Comparison of ENCODE assay signal across 27 cellular contexts in genomic region chr2:37706334-37706733, GRCh38. TPM values are rescaled to one million over a fixed set of nuclear protein-coding genes. Genes with fewer than 3 reads are reported as not detected.
DNase-seq lines count a peak whose midpoint lies in the region; ATAC-seq, FAIRE-seq and TF ChIP-seq lines count a peak whose summit lies in the region.
"Had no signal": no experiment of that assay in that cellular context is flagged by ENCODE, and none has a peak within 500 bp of the region (broad histone marks: within the 10 kb centered on the region; RNA-seq: fewer than 3 reads in every experiment).

No MANE protein-coding gene starts in this region.

- CTCF ChIA-PET in H1 (lab: Charles Lee; ENCODE audit: partially characterized antibody) = interaction anchor here (2.3 kb wide), 1 partner anchor 171 kb away, joined by 8 read pairs; no protein-coding TSS in a partner anchor

- H2BK12ac ChIP-seq in H1 (ENCODE audit: low read depth, low read length) = 0 out of 2 replicates have a peak overlapping the region, but pooled peaks have one; percentile 17

- peak overlapping the region; percentile 47; the same call in 1 of the 2 replicates for H2AFZ ChIP-seq in Loucy (ENCODE audit: low read length)
- no peak overlapping the region for H2AFZ ChIP-seq in H1 (ENCODE audit: low read length)

- H3K4me3 ChIP-seq in BLaER1 treated with 17β-estradiol and CSF1 and Interleukin-3, amounts not matched to agents 10 nM and 100 nM = no peak overlapping the region
- no peak overlapping the region for H3K4me3 ChIP-seq in Loucy (ENCODE audit: low read length, poor library complexity, severe bottlenecking)
- no peak overlapping the region for H3K4me3 ChIP-seq in H1 (ENCODE audit: extremely low read depth in 1 of 4, insufficient read depth in 2 of 4, low read depth in 3 of 4, low read length in 4 of 4)
- no peak overlapping the region for H3K4me3 ChIP-seq in neutrophil (ENCODE audit: low read depth in 1 of 2, low read length in 1 of 2)
- no peak overlapping the region for H3K4me3 ChIP-seq in brain microvascular endothelial cell (ENCODE audit: low read depth, low read length)
- H3K4me3 ChIP-seq: lower lobe of right lung, prostate gland, testis had no signal

- H2BK120ac ChIP-seq in H1 (replicated peaks; ENCODE audit: low read depth, low read length) = no peak overlapping the region

- H3K27ac ChIP-seq in BLaER1 treated with 17β-estradiol and CSF1 and Interleukin-3, amounts not matched to agents 10 nM and 100 nM = no peak overlapping the region
- H3K27ac ChIP-seq in H1 (ENCODE audit: low read depth, low read length) = no peak overlapping the region
- H3K27ac ChIP-seq in neutrophil = peak overlapping the region; percentile 6
- H3K27ac ChIP-seq in brain microvascular endothelial cell = no peak overlapping the region
- H3K27ac ChIP-seq: lower lobe of right lung, prostate gland, testis had no signal

- no peak overlapping the region for H3K4ac ChIP-seq in H1 (replicated peaks; ENCODE audit: insufficient read length, low read depth, low read length)

- H3K23me2 ChIP-seq in H1 (ENCODE audit: low read depth, low read length) = peaks cover 2% of the 10 kb centered on the region; the same call in 1 of the 2 replicates

- no peaks in the 10 kb centered on the region for H3K9me2 ChIP-seq in Loucy (replicated peaks; ENCODE audit: low read depth, low read length)

- no peak for TF ChIP-seq POLR2A in H1 (IDR thresholded peaks at IDR 0.05; ENCODE audit: control extremely low read depth in 1 of 2, low read depth in 2 of 2, low read length in 2 of 2)

- no peak overlapping the region for H2BK15ac ChIP-seq in H1 (ENCODE audit: low read length)

- FAIRE-seq in H1 (lab: Jason Lieb, UNC) = no peak

- peaks cover 4 to 22% (median 8%) of the 10 kb centered on the region in 11 experiments; a peak in 13 of 22 replicates for H3K9me3 ChIP-seq in BLaER1 treated with 17β-estradiol and CSF1 and Interleukin-3, amounts not matched to agents 10 nM and 100 nM (replicated peaks in 1 of 11)
- H3K9me3 ChIP-seq in Loucy (ENCODE audit: insufficient read depth, low read depth, low read length) (no peaks in the 10 kb centered on the region), H1 (ENCODE audit: insufficient read depth in 2 of 2, low read depth in 1 of 2, low read length in 1 of 2) (no peaks in the 10 kb centered on the region), neutrophil (no peaks in the 10 kb centered on the region)
- H3K9me3 ChIP-seq: lower lobe of right lung, prostate gland, testis had no signal

- H3K79me1 ChIP-seq in H1 (ENCODE audit: low read depth, low read length) = no peaks in the 10 kb centered on the region

- H4K5ac ChIP-seq in H1 (ENCODE audit: insufficient read length, low read depth, low read length) = no peak overlapping the region

- H3K14ac ChIP-seq in H1 (ENCODE audit: insufficient read length) = no peak overlapping the region

- H4K20me1 ChIP-seq in BLaER1 treated with 17β-estradiol and CSF1 and Interleukin-3, amounts not matched to agents 10 nM and 100 nM = no peaks in the 10 kb centered on the region
- H4K20me1 ChIP-seq in Loucy (ENCODE audit: insufficient read depth, low read length, poor library complexity, severe bottlenecking) (no peaks in the 10 kb centered on the region), H1 (replicated peaks in 1 of 2; ENCODE audit: control insufficient read depth in 1 of 2, insufficient read depth in 2 of 2, low read length in 2 of 2) (no peaks in the 10 kb centered on the region)

- no peaks in the 10 kb centered on the region for H3F3A ChIP-seq in Loucy (ENCODE audit: low read depth)

- no peak overlapping the region for H2BK5ac ChIP-seq in H1 (ENCODE audit: low read depth, low read length)

- peak overlapping the region; percentile 4; the same call in 1 of the 2 replicates for H4K8ac ChIP-seq in H1 (ENCODE audit: extremely low read depth, insufficient read depth, low read length)

- no peak overlapping the region for H2BK20ac ChIP-seq in H1 (ENCODE audit: low read length)

- no peak overlapping the region for H2AK5ac ChIP-seq in H1 (ENCODE audit: low read depth, low read length)

- 92% methylated on average over 2 of the region's 2 CpGs; no CpG with 5 or more reads in 1 of the 2 experiments for whole genome bisulfite sequencing in H1 (ENCODE audit: extremely low coverage in 1 of 2, insufficient coverage in 1 of 2, insufficient read length in 1 of 2, insufficient replicate concordance in 2 of 2, low coverage in 1 of 2, low lambda C conversion rate in 2 of 2, missing lambda C conversion rate in 1 of 2), 2 experiments

- POLR2A ChIA-PET in H1 (lab: Charles Lee; ENCODE audit: partially characterized antibody) = no interaction called here

- peak overlapping the region in 6 of 11 experiments; percentile 35 to 84 (median 68); a peak in 12 of 22 replicates for H3K4me2 ChIP-seq in BLaER1 treated with 17β-estradiol and CSF1 and Interleukin-3, amounts not matched to agents 10 nM and 100 nM
- H3K4me2 ChIP-seq in Loucy (ENCODE audit: low read depth, low read length, poor library complexity, severe bottlenecking) = peak overlapping the region; percentile 25
- H3K4me2 ChIP-seq in H1 (ENCODE audit: insufficient read depth in 1 of 2, low read depth in 2 of 2, low read length in 2 of 2) = no peak overlapping the region

- ATAC-seq in HG03135 (IDR thresholded peaks at IDR 0.05; ENCODE audit: unreplicated experiment) = no peak
- ATAC-seq in HG03460 (IDR thresholded peaks at IDR 0.05; ENCODE audit: unreplicated experiment) = no peak
- ATAC-seq: HCT116, lower lobe of right lung, PC-3, Right ventricle myocardium inferior had no signal

- H3K23ac ChIP-seq in H1 (ENCODE audit: insufficient read length) = no peak overlapping the region

- no peak overlapping the region for H3K56ac ChIP-seq in H1 (replicated peaks; ENCODE audit: insufficient read length, low read depth, low read length)

- TF ChIP-seq EP300 in H1 (IDR thresholded peaks at IDR 0.05; ENCODE audit: borderline replicate concordance in 1 of 2, low read depth in 2 of 2, low read length in 2 of 2) = no peak

- H4K91ac ChIP-seq in H1 (replicated peaks; ENCODE audit: insufficient read length, low read length) = no peak overlapping the region

- H3K36me3 ChIP-seq in BLaER1 treated with 17β-estradiol and CSF1 and Interleukin-3, amounts not matched to agents 10 nM and 100 nM = no peaks in the 10 kb centered on the region
- H3K36me3 ChIP-seq in Loucy (ENCODE audit: insufficient read depth, low read length) = no peaks in the 10 kb centered on the region
- H3K36me3 ChIP-seq in H1 (ENCODE audit: control insufficient read depth in 2 of 4, insufficient read depth in 4 of 4, low read length in 3 of 4) = no peaks in the 10 kb centered on the region
- H3K36me3 ChIP-seq in neutrophil = no peaks in the 10 kb centered on the region
- no peaks in the 10 kb centered on the region for H3K36me3 ChIP-seq in brain microvascular endothelial cell (replicated peaks)
- H3K36me3 ChIP-seq: lower lobe of right lung, prostate gland had no signal

- TF ChIP-seq CTCF in Loucy (conservative IDR thresholded peaks at IDR 0.05; ENCODE audit: low read length) (no peak), H1 (IDR thresholded peaks at IDR 0.05; ENCODE audit: control extremely low read depth in 1 of 3, insufficient read depth in 1 of 3, low read depth in 1 of 3, low read length in 3 of 3) (no peak), neutrophil (IDR thresholded peaks at IDR 0.05) (no peak), brain microvascular endothelial cell (IDR thresholded peaks at IDR 0.05; ENCODE audit: low read depth, low read length, missing control alignments) (no peak)

- H3K9ac ChIP-seq in BLaER1 treated with 17β-estradiol and CSF1 and Interleukin-3, amounts not matched to agents 10 nM and 100 nM = no peak overlapping the region
- H3K9ac ChIP-seq in Loucy (ENCODE audit: low read depth, low read length, poor library complexity, severe bottlenecking) (no peak overlapping the region), H1 (replicated peaks in 1 of 4; ENCODE audit: extremely low read depth in 1 of 4, low read depth in 3 of 4, low read length in 3 of 4) (no peak overlapping the region)

- H3K79me2 ChIP-seq in Loucy (ENCODE audit: insufficient read depth, low read length) (no peaks in the 10 kb centered on the region), H1 (ENCODE audit: control insufficient read depth in 1 of 2, insufficient read depth in 2 of 2, low read length in 2 of 2) (no peaks in the 10 kb centered on the region)

- peaks cover 22 to 48% (median 32%) of the 10 kb centered on the region in 10 experiments for H3K4me1 ChIP-seq in BLaER1 treated with 17β-estradiol and CSF1 and Interleukin-3, amounts not matched to agents 10 nM and 100 nM
- peaks cover 40% of the 10 kb centered on the region for H3K4me1 ChIP-seq in Loucy (ENCODE audit: insufficient read depth, low read length, poor library complexity, severe bottlenecking)
- H3K4me1 ChIP-seq in H1 (replicated peaks in 1 of 4; ENCODE audit: control insufficient read depth in 3 of 4, insufficient read depth in 4 of 4, low read length in 3 of 4) = peaks cover 0 to 2% (median 0%) of the 10 kb centered on the region in 4 experiments; a peak in 1 of 7 replicates
- peaks cover 0 to 2% of the 10 kb centered on the region in 2 experiments for H3K4me1 ChIP-seq in neutrophil (ENCODE audit: control insufficient read depth in 1 of 2, insufficient read depth in 1 of 2, low read depth in 1 of 2, low read length in 1 of 2)
- H3K4me1 ChIP-seq: prostate gland, testis had no signal

- peaks cover 0 to 12% (median 0%) of the 10 kb centered on the region in 11 experiments; a peak in 2 of 22 replicates for H3K27me3 ChIP-seq in BLaER1 treated with 17β-estradiol and CSF1 and Interleukin-3, amounts not matched to agents 10 nM and 100 nM
- H3K27me3 ChIP-seq in Loucy (ENCODE audit: insufficient read depth, low read length, poor library complexity, severe bottlenecking) (no peaks in the 10 kb centered on the region), H1 (replicated peaks in 1 of 4; ENCODE audit: control insufficient read depth in 3 of 4, extremely low read depth in 1 of 4, insufficient read depth in 3 of 4, low read length in 3 of 4) (no peaks in the 10 kb centered on the region), neutrophil (no peaks in the 10 kb centered on the region), brain microvascular endothelial cell (replicated peaks) (no peaks in the 10 kb centered on the region)
- H3K27me3 ChIP-seq: testis had no signal

- H3K18ac ChIP-seq in H1 (ENCODE audit: extremely low read depth, low read length) = no peak overlapping the region

- TF ChIP-seq RAD21 in H1 (IDR thresholded peaks at IDR 0.05 in 1 of 2, conservative IDR thresholded peaks at IDR 0.05 in 1 of 2; ENCODE audit: low read depth in 2 of 2, low read length in 2 of 2) = no peak

- DNase-seq in H1 (ENCODE audit: low read depth in 1 of 2, low spot score in 2 of 2) (no peak), brain microvascular endothelial cell (no peak), NCI-H2029 treated with DMSO at 0.1 percent for 48 hours (lab: John Stamatoyannopoulos, UW) (no peak)
- DNase-seq: activated CD4-positive, alpha-beta T cell treated with anti-CD3 and anti-CD28 coated beads, Interleukin-2, amount 10 ng/mL, durations not matched to agents 24 days and 14 days; activated T-cell treated with anti-CD3 and anti-CD28 coated beads, Interleukin-2, amount 50 U/mL, for 4 hours; amniotic stem cell; DMS79; effector CD8-positive, alpha-beta T cell; GDM1; head of caudate nucleus; kidney glomerular epithelial cell; lower lobe of right lung; NCI-H1048; NCI-H1694 treated with DMSO at 0.1 percent for 48 hours; NCI-H524; PC-3; stimulated activated naive CD4-positive, alpha-beta T cell treated with Interleukin-2 at 50 U/mL for 16 hours; T-helper 9 cell; testis had no signal

- in situ Hi-C loops in brain microvascular endothelial cell (cut with HindIII; ENCODE audit: low pct_ligation_motif_present, low sequenced_read_pairs) = no loop called here

RNA-seq across cellular contexts. Expression of gene CDC42EP3, which starts 34.9 kb away (rescaled TPM):
- 24.7 and 25.2 TPM in 2 replicates for total RNA-seq in H1 (2021; fragmentation: NEBNext Ultra II Directional; extraction: Animal tissue kit (Norgen Biotek cat#: 25700))
- 18.4 and 19.3 TPM in 2 replicates for polyA plus RNA-seq in H1 (2011; rRNA removed)
- 19.7 TPM for polyA plus RNA-seq in H1 (2011; cell fraction: cytosol; rRNA removed)
- 23.3 TPM for polyA plus RNA-seq in H1 (2011; cell fraction: nucleus; rRNA removed)
- polyA plus RNA-seq in H1 (2012, experiment 1 of 2) = 12.0 to 23.5 TPM (median 15.7 TPM) in 4 replicates
- 7.4 TPM for polyA plus RNA-seq in H1 (2012, experiment 2 of 2)
- polyA plus RNA-seq in H1 (2013, experiment 1 of 2) = 23.5 TPM
- 27.0 TPM for polyA plus RNA-seq in H1 (2013, experiment 2 of 2)
- polyA minus RNA-seq in H1 (2011; rRNA and poly(A)+ RNA removed) = 25.5 and 26.6 TPM in 2 replicates
- polyA minus RNA-seq in H1 (2011; cell fraction: cytosol; rRNA and poly(A)+ RNA removed) = 10.1 TPM
- 23.3 TPM for polyA minus RNA-seq in H1 (2011; cell fraction: nucleus; rRNA and poly(A)+ RNA removed)

Comparison
In these comparisons a context has a peak if more than half of its experiments do, and no peak if none do; other contexts are left out.
1. H3K4me2 ChIP-seq: peak in BLaER1 treated with 17β-estradiol and CSF1 and Interleukin-3, amounts not matched to agents 10 nM and 100 nM (6 of 11) and Loucy (single experiment); none in H1 (0 of 2).